In genomic region chr2:181318504-181319280, GRCh38 we compare ENCODE assay signal across 23 cellular contexts.
"Had no signal": no experiment of that assay in that cellular context is flagged by ENCODE, and none has a peak within 500 bp of the region (broad histone marks: within the 10 kb centered on the region; RNA-seq: fewer than 3 reads in every experiment).

No MANE protein-coding gene starts in this region.

- H3K4me3 Mint-ChIP-seq: activated B cell treated with CpG ODN at 0.5 μM for 24 hours; activated CD4-positive, alpha-beta memory T cell treated with anti-CD3 and anti-CD28 coated beads, Interleukin-2, amount 10 ng/mL, durations not matched to agents 7 days and 5 days; activated CD4-positive, alpha-beta T cell treated with anti-CD3 and anti-CD28 coated beads, Interleukin-2, amount 10 ng/mL, durations not matched to agents 7 days and 5 days; T-helper 17 cell had no signal

- H3K27me3 ChIP-seq: ascending aorta, body of pancreas had no signal

- H3K4me1 ChIP-seq: ascending aorta, body of pancreas had no signal

- H3K27me3 Mint-ChIP-seq: activated B cell treated with CpG ODN at 0.5 μM for 24 hours; activated CD4-positive, alpha-beta memory T cell treated with anti-CD3 and anti-CD28 coated beads, Interleukin-2, amount 10 ng/mL, durations not matched to agents 7 days and 5 days; activated CD4-positive, alpha-beta T cell treated with anti-CD3 and anti-CD28 coated beads, Interleukin-2, amount 10 ng/mL, durations not matched to agents 7 days and 5 days; activated naive CD8-positive, alpha-beta T cell treated with anti-CD3 and anti-CD28 coated beads, Interleukin-2, amount 50 U/mL, for 24 hours; T-helper 17 cell had no signal

- H3K27ac Mint-ChIP-seq: activated B cell treated with CpG ODN at 0.5 μM for 24 hours; activated CD4-positive, alpha-beta memory T cell treated with anti-CD3 and anti-CD28 coated beads, Interleukin-2, amount 10 ng/mL, durations not matched to agents 7 days and 5 days; activated CD4-positive, alpha-beta T cell treated with anti-CD3 and anti-CD28 coated beads, Interleukin-2, amount 10 ng/mL, durations not matched to agents 7 days and 5 days; activated naive CD4-positive, alpha-beta T cell treated with anti-CD3 and anti-CD28 coated beads, Interleukin-2, amount 50 U/mL, for 72 hours; T-helper 17 cell had no signal

- H3K9me3 ChIP-seq: ascending aorta, body of pancreas had no signal

- H3K27ac ChIP-seq: ascending aorta, body of pancreas, coronary artery had no signal

- DNase-seq: activated B cell treated with CpG ODN at 0.5 μM for 24 hours; activated CD4-positive, alpha-beta memory T cell treated with anti-CD3 and anti-CD28 coated beads, Interleukin-2, amount 10 ng/mL, durations not matched to agents 7 days and 5 days; activated CD4-positive, alpha-beta T cell treated with anti-CD3 and anti-CD28 coated beads for 1 hour; activated CD4-positive, alpha-beta T cell treated with anti-CD3 and anti-CD28 coated beads, Interleukin-2, amount 10 ng/mL, durations not matched to agents 7 days and 5 days; activated naive CD8-positive, alpha-beta T cell treated with anti-CD3 and anti-CD28 coated beads, Interleukin-2, amount 50 U/mL, for 24 hours; activated T-cell treated with anti-CD3 and anti-CD28 coated beads for 4 hours; amniotic stem cell; body of pancreas; central memory CD4-positive, alpha-beta T cell; NCI-H1048; NCI-H146; NCI-H1930; NCI-H2107; NCI-H2171 treated with DMSO at 0.1 percent for 48 hours; NCI-H345; NCI-H510A; NCI-H82; SIG-M5; T-helper 17 cell; T-helper 9 cell had no signal

- H3K36me3 ChIP-seq: ascending aorta had no signal

- H3K4me1 Mint-ChIP-seq: T-helper 17 cell had no signal

- ATAC-seq: activated naive CD8-positive, alpha-beta T cell treated with anti-CD3 and anti-CD28 coated beads, Interleukin-2, amount 50 U/mL, for 24 hours; body of pancreas; T-helper 17 cell had no signal

- H3K9me3 Mint-ChIP-seq: activated B cell treated with CpG ODN at 0.5 μM for 24 hours; activated CD4-positive, alpha-beta T cell treated with anti-CD3 and anti-CD28 coated beads, Interleukin-2, amount 10 ng/mL, durations not matched to agents 7 days and 5 days; activated naive CD8-positive, alpha-beta T cell treated with anti-CD3 and anti-CD28 coated beads, Interleukin-2, amount 50 U/mL, for 24 hours had no signal

- H3K4me3 ChIP-seq: ascending aorta, body of pancreas, coronary artery had no signal
